ENCODE assay signal across 33 cellular contexts in the genomic region with DNA sequence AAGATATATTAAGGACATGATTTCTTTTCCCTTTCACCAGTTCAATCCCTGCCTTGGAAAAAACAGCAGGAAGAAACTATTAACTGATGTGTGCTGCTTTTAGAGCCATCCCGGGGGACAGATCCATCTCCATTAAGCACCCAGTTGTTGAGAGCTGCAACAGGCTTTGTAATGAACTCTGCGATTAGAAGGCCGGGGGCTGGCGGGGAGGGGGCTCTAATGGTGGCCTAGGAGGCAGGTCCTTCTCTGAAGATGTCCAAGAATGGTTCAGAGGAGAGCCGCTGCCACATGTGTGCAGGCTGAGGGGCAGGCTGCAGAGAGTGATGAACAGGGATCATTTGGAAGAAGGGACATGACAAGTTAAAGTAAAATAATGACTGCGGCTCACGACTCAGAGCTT.
"Had no signal": no experiment of that assay in that cellular context is flagged by ENCODE, and none has a peak within 500 bp of the region (broad histone marks: within the 10 kb centered on the region; RNA-seq: fewer than 3 reads in every experiment).

No MANE protein-coding gene starts in this region.

- DNase-seq: activated CD4-positive, alpha-beta T cell treated with anti-CD3 and anti-CD28 coated beads for 36 hours; activated CD4-positive, alpha-beta T cell treated with anti-CD3 and anti-CD28 coated beads, Interleukin-2, amount 10 ng/mL, durations not matched to agents 7 days and 5 days; activated CD4-positive, alpha-beta T cell treated with anti-CD3 and anti-CD28 coated beads, Interleukin-2, amount 50 U/mL, for 48 hours; activated CD8-positive, alpha-beta T cell treated with anti-CD3 and anti-CD28 coated beads, Interleukin-2, amount 10 ng/mL, durations not matched to agents 7 days and 5 days; activated gamma-delta T cell treated with Interleukin-2 at 50 U/mL for 16 hours; activated naive CD4-positive, alpha-beta T cell treated with anti-CD3 and anti-CD28 coated beads, Interleukin-2, amount 10 ng/mL, durations not matched to agents 7 days and 5 days; activated T-cell treated with anti-CD3 and anti-CD28 coated beads, Interleukin-2, amount 50 U/mL, for 4 hours; amniotic stem cell; MM.1S; MV-4-11; NCI-H1092; NCI-H1436 treated with DMSO at 0.1 percent for 48 hours; NCI-H187; NCI-H2029 treated with DMSO at 0.1 percent for 48 hours; NCI-H2107; NCI-H446; NCI-H510A treated with DMSO at 0.1 percent for 48 hours; NCI-H526 treated with DMSO at 0.1 percent for 48 hours; NK-92 treated with Interleukin-12 subunit alpha and Interleukin-12 subunit beta, amount 100 ng/mL, for 24 hours; PC-3; Peyer's patch; RPMI8226; SIG-M5; SW 1271; T-helper 1 cell; T-helper 2 cell; T-helper 9 cell had no signal

- H3K4me3 Mint-ChIP-seq: activated CD4-positive, alpha-beta T cell treated with anti-CD3 and anti-CD28 coated beads for 36 hours; activated CD4-positive, alpha-beta T cell treated with anti-CD3 and anti-CD28 coated beads, Interleukin-2, amount 10 ng/mL, durations not matched to agents 7 days and 5 days; activated CD8-positive, alpha-beta T cell treated with anti-CD3 and anti-CD28 coated beads, Interleukin-2, amount 10 ng/mL, durations not matched to agents 7 days and 5 days; activated naive CD4-positive, alpha-beta T cell treated with anti-CD3 and anti-CD28 coated beads, Interleukin-2, amount 10 ng/mL, durations not matched to agents 7 days and 5 days; activated naive CD8-positive, alpha-beta T cell; activated T-cell treated with anti-CD3 and anti-CD28 coated beads, Interleukin-2, amount 50 U/mL, for 4 hours; activated T-helper 1 cell treated with anti-CD3 and anti-CD28 coated beads, Interleukin-12 subunit alpha, Interleukin-12 subunit beta, Interleukin-2, Interleukin-4 antibody, amounts not matched to agents 30 ng/mL and 10 ng/mL and 1 ng/mL, durations not matched to agents 14 hours and 24 hours and 36 hours; central memory CD8-positive, alpha-beta T cell had no signal

- H3K36me3 Mint-ChIP-seq: activated naive CD4-positive, alpha-beta T cell treated with anti-CD3 and anti-CD28 coated beads, Interleukin-2, amount 10 ng/mL, durations not matched to agents 7 days and 5 days had no signal

- H3K27me3 ChIP-seq: ascending aorta, cardiac muscle cell, Peyer's patch had no signal

- H3K4me1 ChIP-seq: ascending aorta, Peyer's patch had no signal

- H3K27ac ChIP-seq: ascending aorta, cardiac muscle cell, KMS-11, Peyer's patch had no signal

- H3K9me3 Mint-ChIP-seq: activated CD4-positive, alpha-beta T cell treated with anti-CD3 and anti-CD28 coated beads, Interleukin-2, amount 10 ng/mL, durations not matched to agents 7 days and 5 days; activated naive CD4-positive, alpha-beta T cell treated with anti-CD3 and anti-CD28 coated beads, Interleukin-2, amount 10 ng/mL, durations not matched to agents 7 days and 5 days; activated T-helper 1 cell treated with anti-CD3 and anti-CD28 coated beads, Interleukin-12 subunit alpha, Interleukin-12 subunit beta, Interleukin-2, Interleukin-4 antibody, amounts not matched to agents 30 ng/mL and 10 ng/mL and 1 ng/mL, durations not matched to agents 14 hours and 24 hours and 36 hours; central memory CD8-positive, alpha-beta T cell had no signal

- H3K9ac ChIP-seq: KMS-11 had no signal

- H3K4me3 ChIP-seq: ascending aorta, cardiac muscle cell, Peyer's patch had no signal

- H3K36me3 ChIP-seq: ascending aorta, cardiac muscle cell, Peyer's patch had no signal

- H3K9me3 ChIP-seq: ascending aorta, Peyer's patch had no signal

- H3K27ac Mint-ChIP-seq: activated CD4-positive, alpha-beta T cell treated with anti-CD3 and anti-CD28 coated beads for 36 hours; activated CD4-positive, alpha-beta T cell treated with anti-CD3 and anti-CD28 coated beads, Interleukin-2, amount 10 ng/mL, durations not matched to agents 7 days and 5 days; activated CD8-positive, alpha-beta T cell treated with anti-CD3 and anti-CD28 coated beads, Interleukin-2, amount 10 ng/mL, durations not matched to agents 7 days and 5 days; activated naive CD4-positive, alpha-beta T cell treated with anti-CD3 and anti-CD28 coated beads, Interleukin-2, amount 10 ng/mL, durations not matched to agents 7 days and 5 days; activated naive CD8-positive, alpha-beta T cell; activated T-helper 1 cell treated with anti-CD3 and anti-CD28 coated beads, Interleukin-12 subunit alpha, Interleukin-12 subunit beta, Interleukin-2, Interleukin-4 antibody, amounts not matched to agents 30 ng/mL and 10 ng/mL and 1 ng/mL, durations not matched to agents 14 hours and 24 hours and 36 hours had no signal

- H3K4me1 Mint-ChIP-seq: activated CD4-positive, alpha-beta T cell treated with anti-CD3 and anti-CD28 coated beads for 36 hours; activated CD4-positive, alpha-beta T cell treated with anti-CD3 and anti-CD28 coated beads, Interleukin-2, amount 10 ng/mL, durations not matched to agents 7 days and 5 days; activated naive CD4-positive, alpha-beta T cell treated with anti-CD3 and anti-CD28 coated beads, Interleukin-2, amount 10 ng/mL, durations not matched to agents 7 days and 5 days; central memory CD8-positive, alpha-beta T cell had no signal
